ENCODE assay signal across 11 cellular contexts in the genomic region with DNA sequence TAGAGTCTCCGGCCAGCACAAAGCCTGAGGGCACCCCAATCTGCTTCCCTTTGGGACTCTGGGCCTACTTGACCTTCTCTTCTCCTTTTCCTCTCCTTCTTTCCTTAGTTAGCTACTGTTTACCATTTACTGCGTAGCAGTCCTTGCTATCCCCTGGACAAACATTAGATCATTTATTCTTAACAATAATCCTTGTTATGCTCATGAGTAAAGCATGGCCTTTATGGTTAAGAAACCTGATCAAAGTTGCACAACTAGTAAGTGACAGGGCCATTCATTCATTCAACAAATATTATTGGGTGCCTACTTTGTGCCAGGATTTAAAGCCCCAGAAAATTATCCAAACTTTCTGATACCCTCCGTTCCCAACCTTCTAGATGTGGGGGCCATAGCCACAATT. TPM values are rescaled to one million over a fixed set of nuclear protein-coding genes. Genes with fewer than 3 reads are reported as not detected.
DNase-seq lines count a peak whose midpoint lies in the region; ATAC-seq, FAIRE-seq and TF ChIP-seq lines count a peak whose summit lies in the region.
"Had no signal": no experiment of that assay in that cellular context is flagged by ENCODE, and none has a peak within 500 bp of the region (broad histone marks: within the 10 kb centered on the region; RNA-seq: fewer than 3 reads in every experiment).

No MANE protein-coding gene starts in this region.

- H3K4me2 ChIP-seq in A549 = no peak overlapping the region; the same call in 2 of the 3 replicates
- no peak overlapping the region for H3K4me2 ChIP-seq in OCI-LY1 (ENCODE audit: low read length)
- H3K4me2 ChIP-seq in trophoblast cell (ENCODE audit: low read length) = no peak overlapping the region

- no peak for TF ChIP-seq RAD21 in A549 (conservative IDR thresholded peaks at IDR 0.05 in 1 of 2, IDR thresholded peaks at IDR 0.05 in 1 of 2)

- TF ChIP-seq POLR2A in A549 (IDR thresholded peaks at IDR 0.05; ENCODE audit: low read length) = no peak

- H3K14ac ChIP-seq in trophoblast cell (ENCODE audit: low read length) = peak overlapping the region; percentile 64

- no peak for TF ChIP-seq EP300 in A549 (IDR thresholded peaks at IDR 0.05)

- H3K9ac ChIP-seq in OCI-LY1 (ENCODE audit: low read length) = no peak overlapping the region; the same call in 1 of the 2 replicates
- H3K9ac ChIP-seq in trophoblast cell (ENCODE audit: low read length) = no peak overlapping the region

- 90% methylated on average over 3 of the region's 3 CpGs for WGBS in A549 (ENCODE audit: missing lambda C conversion rate)
- 74 to 80% methylated on average over 3 of the region's 3 CpGs for WGBS in esophagus, 2 donors
- WGBS in trophoblast cell (ENCODE audit: extremely low coverage, insufficient coverage, insufficient read length) = no CpG with 5 or more reads among the region's 3 CpGs

- in situ Hi-C loops in HAP-1 (cut with MboI; ENCODE audit: low sequenced_read_pairs) = no loop called here

- no peak overlapping the region for H4K12ac ChIP-seq in trophoblast cell (ENCODE audit: low read depth, low read length)

- no peak for DNase-seq in A549 (ENCODE audit: low read depth in 1 of 2, low spot score in 1 of 2)
- DNase-seq in trophoblast cell = no peak
- DNase-seq in GF-D8 (lab: John Stamatoyannopoulos, UW) = no peak
- DNase-seq in NCI-H2029 (lab: John Stamatoyannopoulos, UW) = no peak
- DNase-seq in HAP-1 (ENCODE audit: low spot score in 2 of 2) = no peak
- DNase-seq: naive B cell; stimulated activated CD4-positive, alpha-beta T cell treated with anti-CD3 and anti-CD28 coated beads, Interleukin-4, amount 100 ng/mL, for 1 hour had no signal

- no peak overlapping the region for H2AFZ ChIP-seq in OCI-LY1 (ENCODE audit: low read length)
- H2AFZ ChIP-seq in trophoblast cell (ENCODE audit: insufficient read depth, low read length, poor library complexity) = no peak overlapping the region

- H2BK120ac ChIP-seq in trophoblast cell (ENCODE audit: insufficient read depth, low read length, poor library complexity) = peak overlapping the region; percentile 76

- ATAC-seq in A549 (no peak), HG03135 (IDR thresholded peaks at IDR 0.05; ENCODE audit: unreplicated experiment) (no peak)

- no peak for FAIRE-seq in A549 (lab: Jason Lieb, UNC)
- FAIRE-seq: GM19239 had no signal

- H4K20me1 ChIP-seq in OCI-LY1 (ENCODE audit: insufficient read depth, low read length) = no peaks in the 10 kb centered on the region

- H3K9me3 ChIP-seq in A549 (no peaks in the 10 kb centered on the region), OCI-LY1 (ENCODE audit: low read length) (no peaks in the 10 kb centered on the region), esophagus (ENCODE audit: control insufficient read depth in 2 of 2, insufficient read depth in 1 of 2, low read depth in 1 of 2, low read length in 1 of 2) (no peaks in the 10 kb centered on the region), trophoblast cell (ENCODE audit: insufficient read depth, low read depth, low read length) (no peaks in the 10 kb centered on the region), HAP-1 (no peaks in the 10 kb centered on the region)

- H3K9me2 ChIP-seq in OCI-LY1 (ENCODE audit: low read depth, low read length) = no peaks in the 10 kb centered on the region

- peak overlapping the region; percentile 81 for H2BK12ac ChIP-seq in trophoblast cell (ENCODE audit: low read length)

- H3K36me3 ChIP-seq in OCI-LY1 (ENCODE audit: insufficient read depth, low read length) (peaks cover under 1% of the 10 kb centered on the region; the same call in 1 of the 2 replicates), esophagus (ENCODE audit: control insufficient read depth in 2 of 2, insufficient read depth in 2 of 2, low read length in 1 of 2) (no peaks in the 10 kb centered on the region), trophoblast cell (ENCODE audit: control insufficient read depth in 1 of 2, insufficient read depth in 2 of 2, low read length in 2 of 2) (peaks cover 0 to 5% of the 10 kb centered on the region in 2 experiments), HAP-1 (replicated peaks) (no peaks in the 10 kb centered on the region)

- no peak overlapping the region for H4K8ac ChIP-seq in trophoblast cell (ENCODE audit: low read depth, low read length)

- peak overlapping the region; percentile 15 for H3K4ac ChIP-seq in trophoblast cell (ENCODE audit: low read depth, low read length)

- peaks cover 61% of the 10 kb centered on the region for H3K4me1 ChIP-seq in A549
- H3K4me1 ChIP-seq in OCI-LY1 (ENCODE audit: insufficient read depth, low read length, severe bottlenecking) = peaks cover 79% of the 10 kb centered on the region
- peaks cover 3 to 35% of the 10 kb centered on the region in 2 donors for H3K4me1 ChIP-seq in esophagus (ENCODE audit: control insufficient read depth in 2 of 2, insufficient read depth in 2 of 2, low read length in 1 of 2)
- H3K4me1 ChIP-seq in trophoblast cell (ENCODE audit: control insufficient read depth in 1 of 2, insufficient read depth in 2 of 2, low read length in 2 of 2) = peaks cover 24 to 33% of the 10 kb centered on the region in 2 experiments
- H3K4me1 ChIP-seq in HAP-1 = peaks cover 10% of the 10 kb centered on the region

- no peak overlapping the region for H3K18ac ChIP-seq in trophoblast cell (ENCODE audit: low read length)

- POLR2A ChIA-PET in A549 (lab: Yijun Ruan, JAX) = no interaction called here

- H2BK5ac ChIP-seq in trophoblast cell (ENCODE audit: low read depth, low read length, poor library complexity) = peak overlapping the region; percentile 9

- H3F3A ChIP-seq in OCI-LY1 (ENCODE audit: insufficient read depth, low read length) = no peaks in the 10 kb centered on the region

- H3K27ac ChIP-seq in A549 = peak overlapping the region; percentile 96 to 100; a peak in 4 of 6 replicates
- peak overlapping the region; percentile 83 for H3K27ac ChIP-seq in OCI-LY1 (ENCODE audit: low read depth, low read length, poor library complexity, severe bottlenecking)
- peak overlapping the region; percentile 62 to 78 for H3K27ac ChIP-seq in esophagus (ENCODE audit: low read depth in 2 of 2, low read length in 1 of 2)
- no peak overlapping the region for H3K27ac ChIP-seq in trophoblast cell (ENCODE audit: low read depth, low read length)

- H3K4me3 ChIP-seq in A549 (no peak overlapping the region), OCI-LY1 (ENCODE audit: low read depth, low read length, poor library complexity, severe bottlenecking) (no peak overlapping the region), esophagus (ENCODE audit: low read depth in 1 of 2, low read length in 2 of 2) (no peak overlapping the region), trophoblast cell (ENCODE audit: low read depth, low read length) (no peak overlapping the region), HAP-1 (no peak overlapping the region)

- CTCF ChIA-PET in A549 (lab: Yijun Ruan, JAX) = interaction anchor here (0.8 to 59.0 kb wide), 3 partner anchors 16 to 81 kb away, joined by 3 to 1532 read pairs (median 17); no protein-coding TSS in a partner anchor

- H3K27me3 ChIP-seq in OCI-LY1 (ENCODE audit: insufficient read depth, low read length) = no peaks in the 10 kb centered on the region
- no peaks in the 10 kb centered on the region for H3K27me3 ChIP-seq in esophagus (ENCODE audit: control insufficient read depth in 1 of 2, insufficient read depth in 2 of 2, low read length in 2 of 2)
- no peaks in the 10 kb centered on the region for H3K27me3 ChIP-seq in trophoblast cell (ENCODE audit: insufficient read depth, low read length)
- H3K27me3 ChIP-seq in HAP-1 (ENCODE audit: low read depth) = no peaks in the 10 kb centered on the region

- peak overlapping the region; percentile 61 for H4K91ac ChIP-seq in trophoblast cell (ENCODE audit: low read depth, low read length)

- peaks cover 33% of the 10 kb centered on the region for H3K79me1 ChIP-seq in trophoblast cell (ENCODE audit: low read length)

- TF ChIP-seq CTCF in A549 (IDR thresholded peaks at IDR 0.05) (no peak), OCI-LY1 (IDR thresholded peaks at IDR 0.05; ENCODE audit: low read length) (no peak)

- H2AK5ac ChIP-seq in trophoblast cell (ENCODE audit: low read length) = peak overlapping the region; percentile 44

- H3K79me2 ChIP-seq in OCI-LY1 (ENCODE audit: insufficient read depth, low read length) (peaks cover 15% of the 10 kb centered on the region), trophoblast cell (ENCODE audit: control insufficient read depth, insufficient read depth, low read length, poor library complexity) (peaks cover 27% of the 10 kb centered on the region)

- H3K23ac ChIP-seq in trophoblast cell (ENCODE audit: low read length) = no peak overlapping the region

TF ChIP-seq in A549, 52 proteins besides CTCF, POLR2A, EP300 and RAD21 (continues in another document):
- TF ChIP-seq, protein P1, sequence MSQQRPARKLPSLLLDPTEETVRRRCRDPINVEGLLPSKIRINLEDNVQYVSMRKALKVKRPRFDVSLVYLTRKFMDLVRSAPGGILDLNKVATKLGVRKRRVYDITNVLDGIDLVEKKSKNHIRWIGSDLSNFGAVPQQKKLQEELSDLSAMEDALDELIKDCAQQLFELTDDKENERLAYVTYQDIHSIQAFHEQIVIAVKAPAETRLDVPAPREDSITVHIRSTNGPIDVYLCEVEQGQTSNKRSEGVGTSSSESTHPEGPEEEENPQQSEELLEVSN (IDR thresholded peaks at IDR 0.05; ENCODE audit: borderline replicate concordance, low read depth) = no peak
- no peak for TF ChIP-seq RNF2 (IDR thresholded peaks at IDR 0.05; ENCODE audit: borderline replicate concordance, low read depth)
- no peak for TF ChIP-seq NPAS2 (CRISPR knock-in tag; IDR thresholded peaks at IDR 0.05; ENCODE audit: borderline replicate concordance)
- TF ChIP-seq HDAC2 (IDR thresholded peaks at IDR 0.05) = no peak
- no peak for TF ChIP-seq FOSB (CRISPR knock-in tag; IDR thresholded peaks at IDR 0.05)
- no peak for TF ChIP-seq KDM1A (IDR thresholded peaks at IDR 0.05; ENCODE audit: low read depth)

RNA-seq across cellular contexts. Expression of a gene that starts 3.2 kb away (rescaled TPM):
- polyA plus RNA-seq in A549 (2011; rRNA removed) (17.2 and 20.8 TPM in 2 replicates), A549 (2017; fragmentation: RNase III; extraction: RNeasy Plus Mini Kit Qiagen cat#74134 plus additional on column Dnase treatment) (34.1 to 38.9 TPM (median 36.0 TPM) in 3 replicates), esophagus (10 to 100 TPM; 20.9 to 35.6 TPM)
- polyA plus RNA-seq in A549 (2012; cell fraction: cytosol; rRNA removed) = 42.9 and 56.8 TPM in 2 replicates
- 170 and 171 TPM in 2 replicates for polyA plus RNA-seq in A549 (2012; cell fraction: nucleus; rRNA removed)
- polyA minus RNA-seq in A549 (2011; rRNA and poly(A)+ RNA removed) = 20.2 and 26.1 TPM in 2 replicates
- polyA plus RNA-seq in trophoblast cell (2013) = 47.8 and 51.3 TPM in 2 replicates

RNA-seq across cellular contexts. Expression of a gene that starts 49.8 kb away (rescaled TPM):
- 25.1 and 27.3 TPM in 2 replicates for polyA plus RNA-seq in A549 (2011; rRNA removed)
- polyA plus RNA-seq in A549 (2012; cell fraction: cytosol; rRNA removed) = 27.5 and 39.0 TPM in 2 replicates
- 43.0 and 43.8 TPM in 2 replicates for polyA plus RNA-seq in A549 (2012; cell fraction: nucleus; rRNA removed)
- polyA plus RNA-seq in A549 (2017; fragmentation: RNase III; extraction: RNeasy Plus Mini Kit Qiagen cat#74134 plus additional on column Dnase treatment) = 32.6 to 35.2 TPM (median 33.3 TPM) in 3 replicates
- 37.7 and 42.9 TPM in 2 replicates for polyA minus RNA-seq in A549 (2011; rRNA and poly(A)+ RNA removed)
- 10 to 100 TPM; 17.7 to 20.6 TPM for polyA plus RNA-seq in esophagus
- 4.7 and 4.8 TPM in 2 replicates for polyA plus RNA-seq in trophoblast cell (2013)
